20 cellular contexts compared by ENCODE assay signal in genomic region chr16:69532761-69533459, GRCh38. TPM values are rescaled to one million over a fixed set of nuclear protein-coding genes. Genes with fewer than 3 reads are reported as not detected.
A peak's percentile ranks its signal among the peaks of the same experiment; 100 is the strongest.
DNase-seq lines count a peak whose midpoint lies in the region; ATAC-seq, FAIRE-seq and TF ChIP-seq lines count a peak whose summit lies in the region.
"Had no signal": no experiment of that assay in that cellular context is flagged by ENCODE, and none has a peak within 500 bp of the region (broad histone marks: within the 10 kb centered on the region; RNA-seq: fewer than 3 reads in every experiment).

No MANE protein-coding gene starts in this region.

- H3K9me3 Mint-ChIP-seq in activated CD4-positive, alpha-beta memory T cell treated with anti-CD3 and anti-CD28 coated beads, Interleukin-2, amount 10 ng/mL, durations not matched to agents 7 days and 5 days = no peaks in the 10 kb centered on the region
- H3K9me3 Mint-ChIP-seq: activated CD4-positive, alpha-beta T cell treated with anti-CD3 and anti-CD28 coated beads, Interleukin-2, amount 10 ng/mL, durations not matched to agents 24 days and 14 days; neural crest cell had no signal

- no peaks in the 10 kb centered on the region for H3K36me3 ChIP-seq in RWPE2 (ENCODE audit: low read depth)
- H3K36me3 ChIP-seq in iPS-15b (ENCODE audit: control insufficient read depth, insufficient read depth, low read length) = no peaks in the 10 kb centered on the region
- H3K36me3 ChIP-seq: Peyer's patch, right atrium auricular region had no signal

- FAIRE-seq in A204.1 (lab: Jason Lieb, UNC) = peak; percentile 54
- FAIRE-seq: bronchial epithelial cell, TTC549 had no signal

- TF ChIP-seq CTCF in RWPE2 (IDR thresholded peaks at IDR 0.05; ENCODE audit: poor library complexity, severe bottlenecking) = no peak

- DNase-seq in GM03348 (ENCODE audit: low spot score) (peak; percentile 29), RWPE2 (ENCODE audit: low spot score) (no peak), SW 1271 (lab: John Stamatoyannopoulos, UW) (no peak)
- DNase-seq in activated CD4-positive, alpha-beta memory T cell treated with anti-CD3 and anti-CD28 coated beads, Interleukin-2, amount 10 ng/mL, durations not matched to agents 7 days and 5 days = no peak
- no peak for DNase-seq in stimulated activated naive CD4-positive, alpha-beta T cell treated with Interleukin-2 at 50 U/mL for 16 hours (lab: John Stamatoyannopoulos, UW)
- DNase-seq: activated CD4-positive, alpha-beta T cell treated with anti-CD3 and anti-CD28 coated beads, Interleukin-2, amount 10 ng/mL, durations not matched to agents 24 days and 14 days; activated T-cell treated with anti-CD3 and anti-CD28 coated beads, Interleukin-2, amount 50 U/mL, for 48 hours; head of caudate nucleus; KBM-7; NCI-H1105; NCI-H748 treated with DMSO at 0.1 percent for 48 hours; Peyer's patch; stimulated activated CD4-positive, alpha-beta T cell treated with anti-CD3 and anti-CD28 coated beads, Interleukin-1b, Interleukin-23, amount 100 ng/mL, for 48 hours had no signal

- peaks cover 43% of the 10 kb centered on the region for H3K4me1 ChIP-seq in RWPE2 (ENCODE audit: insufficient read depth, poor library complexity, severe bottlenecking)
- H3K4me1 ChIP-seq in iPS-15b (ENCODE audit: control insufficient read depth, insufficient read depth, low read length) = peaks cover 11% of the 10 kb centered on the region
- H3K4me1 ChIP-seq: Peyer's patch had no signal

- H3K27me3 ChIP-seq in RWPE2 (ENCODE audit: insufficient read depth, poor library complexity, severe bottlenecking) (no peaks in the 10 kb centered on the region), iPS-15b (ENCODE audit: control insufficient read depth, insufficient read depth, low read length) (no peaks in the 10 kb centered on the region)
- H3K27me3 ChIP-seq: Peyer's patch, right atrium auricular region had no signal

- H3K9ac ChIP-seq in iPS-15b (ENCODE audit: low read depth, low read length) = no peak overlapping the region

- H3K36me3 Mint-ChIP-seq in activated CD4-positive, alpha-beta memory T cell treated with anti-CD3 and anti-CD28 coated beads, Interleukin-2, amount 10 ng/mL, durations not matched to agents 7 days and 5 days (ENCODE audit: low read depth) = no peaks in the 10 kb centered on the region

- H3K9me3 ChIP-seq in RWPE2 (ENCODE audit: severe bottlenecking) = no peaks in the 10 kb centered on the region
- H3K9me3 ChIP-seq in iPS-15b (ENCODE audit: control insufficient read depth, insufficient read depth, low read length) = no peaks in the 10 kb centered on the region
- H3K9me3 ChIP-seq: Peyer's patch, right atrium auricular region had no signal

- peaks cover 1% of the 10 kb centered on the region for H3K27me3 Mint-ChIP-seq in activated CD4-positive, alpha-beta memory T cell treated with anti-CD3 and anti-CD28 coated beads, Interleukin-2, amount 10 ng/mL, durations not matched to agents 7 days and 5 days
- H3K27me3 Mint-ChIP-seq: activated CD4-positive, alpha-beta T cell treated with anti-CD3 and anti-CD28 coated beads, Interleukin-2, amount 10 ng/mL, durations not matched to agents 24 days and 14 days had no signal

- H3K27ac Mint-ChIP-seq in activated CD4-positive, alpha-beta memory T cell treated with anti-CD3 and anti-CD28 coated beads, Interleukin-2, amount 10 ng/mL, durations not matched to agents 7 days and 5 days = no peak overlapping the region
- H3K27ac Mint-ChIP-seq: activated CD4-positive, alpha-beta T cell treated with anti-CD3 and anti-CD28 coated beads, Interleukin-2, amount 10 ng/mL, durations not matched to agents 24 days and 14 days had no signal

- CTCF ChIA-PET in activated CD4-positive, alpha-beta memory T cell treated with anti-CD3 and anti-CD28 coated beads, Interleukin-2, amount 10 ng/mL, durations not matched to agents 7 days and 5 days (lab: Charles Lee) = no interaction called here

- peak overlapping the region; percentile 96 for H3K27ac ChIP-seq in RWPE2 (ENCODE audit: poor library complexity, severe bottlenecking)
- H3K27ac ChIP-seq: Peyer's patch, right atrium auricular region had no signal

- POLR2A ChIA-PET in activated CD4-positive, alpha-beta memory T cell treated with anti-CD3 and anti-CD28 coated beads, Interleukin-2, amount 10 ng/mL, durations not matched to agents 7 days and 5 days (lab: Charles Lee) = no interaction called here

- H3K4me3 Mint-ChIP-seq in activated CD4-positive, alpha-beta memory T cell treated with anti-CD3 and anti-CD28 coated beads, Interleukin-2, amount 10 ng/mL, durations not matched to agents 7 days and 5 days = no peak overlapping the region
- H3K4me3 Mint-ChIP-seq: activated CD4-positive, alpha-beta T cell treated with anti-CD3 and anti-CD28 coated beads, Interleukin-2, amount 10 ng/mL, durations not matched to agents 24 days and 14 days; neural crest cell had no signal

- ATAC-seq in RWPE2 (ENCODE audit: low read depth) = no peak
- no peak for ATAC-seq in GM18870 (IDR thresholded peaks at IDR 0.05; ENCODE audit: unreplicated experiment)

- H3K4me3 ChIP-seq in RWPE2 (ENCODE audit: severe bottlenecking) = no peak overlapping the region
- H3K4me3 ChIP-seq in iPS-15b (ENCODE audit: low read depth, low read length) = peak overlapping the region; percentile 18
- H3K4me3 ChIP-seq: Peyer's patch, right atrium auricular region had no signal

- peaks cover 20% of the 10 kb centered on the region for H3K4me1 Mint-ChIP-seq in activated CD4-positive, alpha-beta memory T cell treated with anti-CD3 and anti-CD28 coated beads, Interleukin-2, amount 10 ng/mL, durations not matched to agents 7 days and 5 days

RNA-seq across cellular contexts. Expression of gene NFAT5, which starts 32.9 kb away (rescaled TPM):
- 10 to 100 TPM; 19.7 to 21.3 TPM for total RNA-seq in activated CD4-positive, alpha-beta memory T cell treated with anti-CD3 and anti-CD28 coated beads, Interleukin-2, amount 10 ng/mL, durations not matched to agents 7 days and 5 days
